Comparison of ENCODE assay signal across 1 cellular context in genomic region chr4:139913995-139914394, GRCh38.
TF ChIP-seq lines count a peak whose summit lies in the region.

No MANE protein-coding gene starts in this region.

TF ChIP-seq in GM23338, 12 proteins besides CTCF, POLR2A, EP300 and RAD21:
- TF ChIP-seq ZNF462 (CRISPR knock-in tag; IDR thresholded peaks at IDR 0.05) (no peak), JUNB (IDR thresholded peaks at IDR 0.05; ENCODE audit: unreplicated experiment) (no peak), ZNF331 (CRISPR knock-in tag; IDR thresholded peaks at IDR 0.05; ENCODE audit: low read depth) (no peak), EZH2 (IDR thresholded peaks at IDR 0.05; ENCODE audit: low read depth, unreplicated experiment) (no peak), CREB1 (CRISPR knock-in tag; IDR thresholded peaks at IDR 0.05; ENCODE audit: low read depth) (no peak), ETS1 (IDR thresholded peaks at IDR 0.05) (no peak), STAT1 (IDR thresholded peaks at IDR 0.05; ENCODE audit: unreplicated experiment) (no peak), NANOG (IDR thresholded peaks at IDR 0.05; ENCODE audit: borderline replicate concordance) (no peak), POLR2AphosphoS5 (IDR thresholded peaks at IDR 0.05; ENCODE audit: low read depth) (no peak), ZNF114 (CRISPR knock-in tag; IDR thresholded peaks at IDR 0.05) (no peak), REST (IDR thresholded peaks at IDR 0.05; ENCODE audit: unreplicated experiment) (no peak), EZH2phosphoT487 (IDR thresholded peaks at IDR 0.05; ENCODE audit: unreplicated experiment) (no peak)
